24 cellular contexts compared by ENCODE assay signal in the genomic region with DNA sequence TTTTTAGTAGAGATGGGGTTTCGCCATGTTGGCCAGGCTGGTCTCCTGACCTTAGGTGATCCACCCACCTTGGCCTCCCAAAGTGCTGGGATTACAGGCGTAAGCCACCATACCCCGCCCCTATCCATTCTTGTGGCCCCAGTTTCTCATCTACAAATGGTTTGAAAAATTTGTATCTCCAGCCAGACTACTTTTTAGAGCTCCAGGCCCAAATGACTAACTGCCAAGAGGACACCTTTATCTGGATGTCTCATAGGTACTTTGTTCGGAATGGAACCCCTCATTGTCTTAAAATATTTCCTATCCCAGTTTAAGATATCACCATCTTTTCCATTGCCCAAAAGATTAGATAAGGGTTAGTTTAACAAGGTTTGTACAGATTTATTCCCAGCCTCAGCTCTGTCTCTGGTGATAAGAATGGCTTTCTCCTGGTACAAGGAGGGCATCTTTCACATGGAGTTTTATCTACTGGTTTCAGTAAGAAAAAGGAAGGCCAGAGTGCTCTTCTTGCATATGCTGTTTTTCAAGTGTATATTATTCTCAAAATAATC. TPM values are rescaled to one million over a fixed set of nuclear protein-coding genes. Genes with fewer than 3 reads are reported as not detected.
"Had no signal": no experiment of that assay in that cellular context is flagged by ENCODE, and none has a peak within 500 bp of the region (broad histone marks: within the 10 kb centered on the region; RNA-seq: fewer than 3 reads in every experiment).

No MANE protein-coding gene starts in this region.

- H3K27ac ChIP-seq: esophagus muscularis mucosa, foreskin keratinocyte, gastroesophageal sphincter, lower lobe of right lung, prostate gland, sigmoid colon, spleen, stomach, thyroid gland had no signal

- H3K36me3 Mint-ChIP-seq: type B pancreatic cell had no signal

- H3K27ac Mint-ChIP-seq: type B pancreatic cell had no signal

- H3K36me3 ChIP-seq: esophagus muscularis mucosa, gastroesophageal sphincter, lower lobe of right lung, prostate gland, sigmoid colon, spleen, stomach, thyroid gland had no signal

- H3K4me3 ChIP-seq: esophagus muscularis mucosa, gastroesophageal sphincter, lower lobe of right lung, prostate gland, sigmoid colon, spleen, stomach, thyroid gland had no signal

- ATAC-seq: foreskin keratinocyte, gastroesophageal sphincter, left ventricle myocardium superior, lower lobe of right lung, right cardiac atrium had no signal

- H3K9me3 ChIP-seq: esophagus muscularis mucosa, gastroesophageal sphincter, lower lobe of right lung, prostate gland, sigmoid colon, spleen, stomach, thyroid gland had no signal

- DNase-seq: central memory CD4-positive, alpha-beta T cell; effector CD8-positive, alpha-beta T cell; foreskin keratinocyte; left ventricle myocardium superior; lower lobe of right lung; nucleus accumbens; right cardiac atrium; sigmoid colon; spleen; stimulated activated CD4-positive, alpha-beta T cell treated with anti-CD3 and anti-CD28 coated beads, Interleukin-4, amount 100 ng/mL, for 4 hours; stimulated activated naive CD4-positive, alpha-beta T cell treated with Interleukin-2 at 50 U/mL for 16 hours; stomach; thyroid gland had no signal

- H3K27me3 ChIP-seq: esophagus muscularis mucosa, foreskin keratinocyte, gastroesophageal sphincter, sigmoid colon, spleen, stomach, thyroid gland had no signal

- H3K4me3 Mint-ChIP-seq: nephron, type B pancreatic cell had no signal

- H3K4me1 ChIP-seq: foreskin keratinocyte, lower lobe of right lung, prostate gland, thyroid gland had no signal

RNA-seq across cellular contexts. Expression of a gene that starts 15.1 kb away (rescaled TPM):
- total RNA-seq: epithelial cell of proximal tubule, fibroblast of lung, foreskin keratinocyte, mononuclear cell, osteocyte, subcutaneous adipose tissue had no signal
- polyA plus RNA-seq: foreskin keratinocyte, keratinocyte had no signal

RNA-seq across cellular contexts. Expression of a gene that starts 59.6 kb away (rescaled TPM):
- polyA plus RNA-seq: keratinocyte had no signal
